In genomic region chr3:124878561-124879394, GRCh38 we compare ENCODE assay signal across 2 cellular contexts.
TF ChIP-seq lines count a peak whose summit lies in the region.

No MANE protein-coding gene starts in this region.

TF ChIP-seq in GM23338, 12 proteins besides CTCF, POLR2A, EP300 and RAD21:
- no peak for TF ChIP-seq JUNB (IDR thresholded peaks at IDR 0.05; ENCODE audit: unreplicated experiment)
- no peak for TF ChIP-seq NANOG (IDR thresholded peaks at IDR 0.05; ENCODE audit: borderline replicate concordance)
- no peak for TF ChIP-seq EZH2 (IDR thresholded peaks at IDR 0.05; ENCODE audit: low read depth, unreplicated experiment)
- TF ChIP-seq CREB1 (CRISPR knock-in tag; IDR thresholded peaks at IDR 0.05; ENCODE audit: low read depth): no peak
- no peak for TF ChIP-seq ETS1 (IDR thresholded peaks at IDR 0.05)
- TF ChIP-seq ZNF331 (CRISPR knock-in tag; IDR thresholded peaks at IDR 0.05; ENCODE audit: low read depth): no peak
- TF ChIP-seq, protein P1, sequence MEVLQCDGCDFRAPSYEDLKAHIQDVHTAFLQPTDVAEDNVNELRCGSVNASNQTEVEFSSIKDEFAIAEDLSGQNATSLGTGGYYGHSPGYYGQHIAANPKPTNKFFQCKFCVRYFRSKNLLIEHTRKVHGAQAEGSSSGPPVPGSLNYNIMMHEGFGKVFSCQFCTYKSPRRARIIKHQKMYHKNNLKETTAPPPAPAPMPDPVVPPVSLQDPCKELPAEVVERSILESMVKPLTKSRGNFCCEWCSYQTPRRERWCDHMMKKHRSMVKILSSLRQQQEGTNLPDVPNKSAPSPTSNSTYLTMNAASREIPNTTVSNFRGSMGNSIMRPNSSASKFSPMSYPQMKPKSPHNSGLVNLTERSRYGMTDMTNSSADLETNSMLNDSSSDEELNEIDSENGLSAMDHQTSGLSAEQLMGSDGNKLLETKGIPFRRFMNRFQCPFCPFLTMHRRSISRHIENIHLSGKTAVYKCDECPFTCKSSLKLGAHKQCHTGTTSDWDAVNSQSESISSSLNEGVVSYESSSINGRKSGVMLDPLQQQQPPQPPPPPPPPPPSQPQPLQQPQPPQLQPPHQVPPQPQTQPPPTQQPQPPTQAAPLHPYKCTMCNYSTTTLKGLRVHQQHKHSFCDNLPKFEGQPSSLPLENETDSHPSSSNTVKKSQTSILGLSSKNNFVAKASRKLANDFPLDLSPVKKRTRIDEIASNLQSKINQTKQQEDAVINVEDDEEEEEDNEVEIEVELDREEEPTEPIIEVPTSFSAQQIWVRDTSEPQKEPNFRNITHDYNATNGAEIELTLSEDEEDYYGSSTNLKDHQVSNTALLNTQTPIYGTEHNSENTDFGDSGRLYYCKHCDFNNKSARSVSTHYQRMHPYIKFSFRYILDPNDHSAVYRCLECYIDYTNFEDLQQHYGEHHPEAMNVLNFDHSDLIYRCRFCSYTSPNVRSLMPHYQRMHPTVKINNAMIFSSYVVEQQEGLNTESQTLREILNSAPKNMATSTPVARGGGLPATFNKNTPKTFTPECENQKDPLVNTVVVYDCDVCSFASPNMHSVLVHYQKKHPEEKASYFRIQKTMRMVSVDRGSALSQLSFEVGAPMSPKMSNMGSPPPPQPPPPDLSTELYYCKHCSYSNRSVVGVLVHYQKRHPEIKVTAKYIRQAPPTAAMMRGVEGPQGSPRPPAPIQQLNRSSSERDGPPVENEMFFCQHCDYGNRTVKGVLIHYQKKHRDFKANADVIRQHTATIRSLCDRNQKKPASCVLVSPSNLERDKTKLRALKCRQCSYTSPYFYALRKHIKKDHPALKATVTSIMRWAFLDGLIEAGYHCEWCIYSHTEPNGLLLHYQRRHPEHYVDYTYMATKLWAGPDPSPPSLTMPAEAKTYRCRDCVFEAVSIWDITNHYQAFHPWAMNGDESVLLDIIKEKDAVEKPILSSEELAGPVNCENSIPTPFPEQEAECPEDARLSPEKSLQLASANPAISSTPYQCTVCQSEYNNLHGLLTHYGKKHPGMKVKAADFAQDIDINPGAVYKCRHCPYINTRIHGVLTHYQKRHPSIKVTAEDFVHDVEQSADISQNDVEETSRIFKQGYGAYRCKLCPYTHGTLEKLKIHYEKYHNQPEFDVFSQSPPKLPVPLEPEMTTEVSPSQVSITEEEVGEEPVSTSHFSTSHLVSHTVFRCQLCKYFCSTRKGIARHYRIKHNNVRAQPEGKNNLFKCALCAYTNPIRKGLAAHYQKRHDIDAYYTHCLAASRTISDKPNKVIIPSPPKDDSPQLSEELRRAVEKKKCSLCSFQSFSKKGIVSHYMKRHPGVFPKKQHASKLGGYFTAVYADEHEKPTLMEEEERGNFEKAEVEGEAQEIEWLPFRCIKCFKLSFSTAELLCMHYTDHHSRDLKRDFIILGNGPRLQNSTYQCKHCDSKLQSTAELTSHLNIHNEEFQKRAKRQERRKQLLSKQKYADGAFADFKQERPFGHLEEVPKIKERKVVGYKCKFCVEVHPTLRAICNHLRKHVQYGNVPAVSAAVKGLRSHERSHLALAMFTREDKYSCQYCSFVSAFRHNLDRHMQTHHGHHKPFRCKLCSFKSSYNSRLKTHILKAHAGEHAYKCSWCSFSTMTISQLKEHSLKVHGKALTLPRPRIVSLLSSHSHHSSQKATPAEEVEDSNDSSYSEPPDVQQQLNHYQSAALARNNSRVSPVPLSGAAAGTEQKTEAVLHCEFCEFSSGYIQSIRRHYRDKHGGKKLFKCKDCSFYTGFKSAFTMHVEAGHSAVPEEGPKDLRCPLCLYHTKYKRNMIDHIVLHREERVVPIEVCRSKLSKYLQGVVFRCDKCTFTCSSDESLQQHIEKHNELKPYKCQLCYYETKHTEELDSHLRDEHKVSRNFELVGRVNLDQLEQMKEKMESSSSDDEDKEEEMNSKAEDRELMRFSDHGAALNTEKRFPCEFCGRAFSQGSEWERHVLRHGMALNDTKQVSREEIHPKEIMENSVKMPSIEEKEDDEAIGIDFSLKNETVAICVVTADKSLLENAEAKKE (CRISPR knock-in tag; IDR thresholded peaks at IDR 0.05): no peak
- TF ChIP-seq STAT1 (IDR thresholded peaks at IDR 0.05; ENCODE audit: unreplicated experiment): no peak
- TF ChIP-seq POLR2AphosphoS5 (IDR thresholded peaks at IDR 0.05; ENCODE audit: low read depth): no peak
- TF ChIP-seq EZH2phosphoT487 (IDR thresholded peaks at IDR 0.05; ENCODE audit: unreplicated experiment): no peak
- no peak for TF ChIP-seq REST (IDR thresholded peaks at IDR 0.05; ENCODE audit: unreplicated experiment)
- no peak for TF ChIP-seq ZNF114 (CRISPR knock-in tag; IDR thresholded peaks at IDR 0.05)

TF ChIP-seq in H1, 55 proteins besides CTCF, POLR2A, EP300 and RAD21:
- TF ChIP-seq ASH2L (IDR thresholded peaks at IDR 0.05; ENCODE audit: low read length): no peak
- TF ChIP-seq GTF2F1 (IDR thresholded peaks at IDR 0.05; ENCODE audit: borderline replicate concordance, low read depth, low read length): no peak
- no peak for TF ChIP-seq BCL11A (IDR thresholded peaks at IDR 0.05; ENCODE audit: low read depth in 2 of 2, low read length in 2 of 2)
- TF ChIP-seq CEBPB (IDR thresholded peaks at IDR 0.05; ENCODE audit: low read depth, low read length): no peak
- TF ChIP-seq NRF1 (IDR thresholded peaks at IDR 0.05; ENCODE audit: low read depth, low read length): no peak
- TF ChIP-seq EZH2 (IDR thresholded peaks at IDR 0.05; ENCODE audit: low read depth, low read length, severe bottlenecking): no peak
- TF ChIP-seq CBX8 (IDR thresholded peaks at IDR 0.05; ENCODE audit: borderline replicate concordance, low read depth, low read length): no peak
- TF ChIP-seq CHD2 (IDR thresholded peaks at IDR 0.05; ENCODE audit: low read length): no peak
- no peak for TF ChIP-seq RNF2 (IDR thresholded peaks at IDR 0.05; ENCODE audit: borderline replicate concordance, low read depth, low read length, missing control alignments, poor library complexity, severe bottlenecking)
- TF ChIP-seq POLR2AphosphoS5 (IDR thresholded peaks at IDR 0.05; ENCODE audit: low read depth, low read length): no peak
- no peak for TF ChIP-seq NANOG (IDR thresholded peaks at IDR 0.05; ENCODE audit: insufficient read depth, low read depth, low read length, poor library complexity, severe bottlenecking)
- no peak for TF ChIP-seq TAF7 (optimal IDR thresholded peaks at IDR 0.05; ENCODE audit: borderline replicate concordance, low read depth, low read length)
- no peak for TF ChIP-seq SP2 (IDR thresholded peaks at IDR 0.05; ENCODE audit: low read length)
- no peak for TF ChIP-seq E2F6 (IDR thresholded peaks at IDR 0.05)
